Comparison of ENCODE assay signal across 1 cellular context in the genomic region with DNA sequence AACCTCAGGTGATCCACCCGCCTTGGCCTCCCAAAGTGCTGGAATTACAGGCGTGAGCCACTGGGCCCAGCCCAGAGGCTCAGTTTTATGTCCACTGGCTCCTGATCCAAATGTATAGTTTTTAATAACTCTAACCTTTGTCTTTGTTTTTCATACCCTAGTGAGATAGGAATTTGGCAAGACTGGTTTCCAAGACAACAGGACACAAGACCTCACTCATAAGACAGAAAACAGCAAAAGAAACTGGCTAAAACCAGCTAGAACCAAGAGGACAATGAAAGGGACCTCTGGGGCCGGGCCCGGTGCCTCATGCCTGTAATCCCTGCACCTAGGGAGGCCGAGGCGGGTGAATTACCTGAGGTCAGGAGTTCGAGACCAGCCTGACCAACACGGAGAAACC.
TF ChIP-seq lines count a peak whose summit lies in the region.

No MANE protein-coding gene starts in this region.

TF ChIP-seq in IMR-90, 13 proteins besides CTCF, POLR2A, EP300 and RAD21:
- no peak for TF ChIP-seq CEBPB (IDR thresholded peaks at IDR 0.05; ENCODE audit: low read depth, low read length)
- no peak for TF ChIP-seq BHLHE40 (IDR thresholded peaks at IDR 0.05; ENCODE audit: low read depth, low read length)
- no peak for TF ChIP-seq ELK1 (IDR thresholded peaks at IDR 0.05; ENCODE audit: borderline replicate concordance, low read depth, low read length)
- TF ChIP-seq MAZ (IDR thresholded peaks at IDR 0.05; ENCODE audit: borderline replicate concordance, low read depth, low read length): no peak
- TF ChIP-seq RFX5 (IDR thresholded peaks at IDR 0.05; ENCODE audit: low read depth, low read length): no peak
- TF ChIP-seq, protein P1, sequence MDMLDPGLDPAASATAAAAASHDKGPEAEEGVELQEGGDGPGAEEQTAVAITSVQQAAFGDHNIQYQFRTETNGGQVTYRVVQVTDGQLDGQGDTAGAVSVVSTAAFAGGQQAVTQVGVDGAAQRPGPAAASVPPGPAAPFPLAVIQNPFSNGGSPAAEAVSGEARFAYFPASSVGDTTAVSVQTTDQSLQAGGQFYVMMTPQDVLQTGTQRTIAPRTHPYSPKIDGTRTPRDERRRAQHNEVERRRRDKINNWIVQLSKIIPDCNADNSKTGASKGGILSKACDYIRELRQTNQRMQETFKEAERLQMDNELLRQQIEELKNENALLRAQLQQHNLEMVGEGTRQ (IDR thresholded peaks at IDR 0.05; ENCODE audit: low read depth, low read length): no peak
- TF ChIP-seq CHD1 (IDR thresholded peaks at IDR 0.05; ENCODE audit: low read depth, low read length): no peak
- no peak for TF ChIP-seq MAFK (IDR thresholded peaks at IDR 0.05; ENCODE audit: low read depth, low read length)
- TF ChIP-seq FOS (IDR thresholded peaks at IDR 0.05; ENCODE audit: low read depth, low read length): no peak
- TF ChIP-seq MXI1 (IDR thresholded peaks at IDR 0.05; ENCODE audit: borderline replicate concordance, low read depth, low read length): no peak
- TF ChIP-seq NFE2L2 (IDR thresholded peaks at IDR 0.05; ENCODE audit: low read depth, low read length): no peak
- TF ChIP-seq SMC3 (IDR thresholded peaks at IDR 0.05; ENCODE audit: low read depth, low read length): no peak
- TF ChIP-seq RCOR1 (IDR thresholded peaks at IDR 0.05; ENCODE audit: insufficient replicate concordance, low read length): no peak
TF ChIP-seq in IMR-90: peak in this region for 0.
